Comparison of ENCODE assay signal across 1 cellular context in the genomic region with DNA sequence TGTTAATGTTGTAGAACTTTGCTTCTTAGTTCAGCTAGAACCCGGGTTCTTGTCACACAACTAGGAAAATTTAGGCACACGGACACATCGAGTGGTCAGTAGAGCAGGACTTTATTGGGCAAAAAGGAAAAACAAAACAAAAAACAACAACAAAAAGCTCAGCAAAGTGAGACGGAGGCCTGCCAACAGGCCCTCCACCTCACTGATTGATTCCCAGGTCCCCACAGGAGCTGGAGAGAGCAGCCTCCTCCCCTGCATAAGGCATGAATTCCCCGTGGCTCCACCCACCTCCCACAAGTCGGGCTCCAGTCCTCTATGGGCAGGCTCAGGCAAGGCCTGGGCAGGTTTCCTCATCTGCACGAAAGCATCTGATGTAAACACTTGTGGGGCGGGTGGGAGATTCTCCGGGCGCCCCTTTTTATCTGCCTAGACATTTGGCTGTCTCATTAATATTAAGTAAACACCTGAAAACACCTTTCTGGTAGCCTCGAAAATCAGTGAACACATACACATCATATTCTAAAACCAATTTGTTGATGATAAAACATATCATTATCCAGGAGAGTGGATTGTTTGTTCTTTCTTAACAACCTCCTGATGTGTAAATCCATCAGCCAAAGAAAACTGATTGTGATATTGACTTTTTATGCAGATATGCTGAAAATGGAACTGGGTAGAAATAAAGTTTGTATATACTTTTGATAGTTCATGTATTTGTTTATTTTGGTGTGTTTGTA.
TF ChIP-seq lines count a peak whose summit lies in the region.

No MANE protein-coding gene starts in this region.

TF ChIP-seq in HEK293, 187 proteins besides CTCF, POLR2A, EP300 and RAD21 (continued from another document and continues in another):
- TF ChIP-seq PRDM10 (tag by site-specific recombination; IDR thresholded peaks at IDR 0.05) (peak; percentile 66), MYNN (tag by site-specific recombination; IDR thresholded peaks at IDR 0.05; ENCODE audit: borderline replicate concordance) (no peak), ZNF645 (tag by site-specific recombination; IDR thresholded peaks at IDR 0.05) (no peak), BCL11A (tag by site-specific recombination; IDR thresholded peaks at IDR 0.05; ENCODE audit: low read depth) (no peak), PATZ1 (tag by site-specific recombination; IDR thresholded peaks at IDR 0.05) (peak; percentile 50), ZNF121 (tag by site-specific recombination; IDR thresholded peaks at IDR 0.05) (no peak), ZNF239 (tag by site-specific recombination; IDR thresholded peaks at IDR 0.05) (no peak), ZSCAN4 (tag by site-specific recombination; IDR thresholded peaks at IDR 0.05) (no peak), KLF7 (tag by site-specific recombination; IDR thresholded peaks at IDR 0.05; ENCODE audit: borderline replicate concordance) (no peak), ZNF521 (tag by site-specific recombination; IDR thresholded peaks at IDR 0.05) (no peak), ZNF202 (tag by site-specific recombination; IDR thresholded peaks at IDR 0.05; ENCODE audit: borderline replicate concordance) (no peak), ZBTB20 (tag by site-specific recombination; IDR thresholded peaks at IDR 0.05) (peak; percentile 67; the same call in 1 of the 2 replicates), KLF9 (tag by site-specific recombination; IDR thresholded peaks at IDR 0.05; ENCODE audit: low read depth) (no peak), OVOL3 (tag by site-specific recombination; IDR thresholded peaks at IDR 0.05) (no peak), ZNF658 (tag by site-specific recombination; IDR thresholded peaks at IDR 0.05) (no peak), ZSCAN16 (tag by site-specific recombination; IDR thresholded peaks at IDR 0.05) (no peak), ZBTB48 (tag by site-specific recombination; IDR thresholded peaks at IDR 0.05) (no peak), ZNF549 (tag by site-specific recombination; IDR thresholded peaks at IDR 0.05) (no peak), KLF1 (tag by site-specific recombination; IDR thresholded peaks at IDR 0.05) (no peak; the same call in 1 of the 2 replicates), ZNF362 (tag by site-specific recombination; IDR thresholded peaks at IDR 0.05) (no peak), ZNF514 (tag by site-specific recombination; IDR thresholded peaks at IDR 0.05) (no peak), ZNF292 (tag by site-specific recombination; IDR thresholded peaks at IDR 0.05; ENCODE audit: borderline replicate concordance, low read depth) (no peak), ZNF626 (tag by site-specific recombination; IDR thresholded peaks at IDR 0.05) (no peak), ZSCAN30 (tag by site-specific recombination; IDR thresholded peaks at IDR 0.05) (peak; percentile 85), KLF8 (tag by site-specific recombination; IDR thresholded peaks at IDR 0.05) (no peak), YY2 (tag by site-specific recombination; IDR thresholded peaks at IDR 0.05) (no peak), ZFP37 (tag by site-specific recombination; IDR thresholded peaks at IDR 0.05) (no peak), ZBTB10 (tag by site-specific recombination; IDR thresholded peaks at IDR 0.05) (no peak), ZNF560 (tag by site-specific recombination; IDR thresholded peaks at IDR 0.05; ENCODE audit: borderline replicate concordance) (no peak), ZNF16 (tag by site-specific recombination; IDR thresholded peaks at IDR 0.05; ENCODE audit: low read depth) (no peak), ZNF530 (tag by site-specific recombination; IDR thresholded peaks at IDR 0.05; ENCODE audit: low read depth) (no peak), ZNF350 (tag by site-specific recombination; IDR thresholded peaks at IDR 0.05) (no peak), ZNF571 (tag by site-specific recombination; IDR thresholded peaks at IDR 0.05) (no peak), PRDM1 (tag by site-specific recombination; IDR thresholded peaks at IDR 0.05) (no peak), ZFHX2 (tag by site-specific recombination; conservative IDR thresholded peaks at IDR 0.05) (peak; percentile 57), ZNF837 (tag by site-specific recombination; IDR thresholded peaks at IDR 0.05) (no peak), ZNF623 (tag by site-specific recombination; IDR thresholded peaks at IDR 0.05) (no peak), ZNF266 (tag by site-specific recombination; IDR thresholded peaks at IDR 0.05; ENCODE audit: low read depth) (no peak), ZBTB7A (tag by site-specific recombination; IDR thresholded peaks at IDR 0.05; ENCODE audit: low read depth) (no peak), TRIM28 (IDR thresholded peaks at IDR 0.05; ENCODE audit: borderline replicate concordance, low read length) (0 out of 2 replicates have a peak, but pooled peaks have one; percentile 50), SETDB1 (IDR thresholded peaks at IDR 0.05; ENCODE audit: insufficient read length, low read length) (no peak), ZNF548 (tag by site-specific recombination; IDR thresholded peaks at IDR 0.05) (no peak), ZXDB (tag by site-specific recombination; IDR thresholded peaks at IDR 0.05) (no peak)
- TF ChIP-seq, protein P1, sequence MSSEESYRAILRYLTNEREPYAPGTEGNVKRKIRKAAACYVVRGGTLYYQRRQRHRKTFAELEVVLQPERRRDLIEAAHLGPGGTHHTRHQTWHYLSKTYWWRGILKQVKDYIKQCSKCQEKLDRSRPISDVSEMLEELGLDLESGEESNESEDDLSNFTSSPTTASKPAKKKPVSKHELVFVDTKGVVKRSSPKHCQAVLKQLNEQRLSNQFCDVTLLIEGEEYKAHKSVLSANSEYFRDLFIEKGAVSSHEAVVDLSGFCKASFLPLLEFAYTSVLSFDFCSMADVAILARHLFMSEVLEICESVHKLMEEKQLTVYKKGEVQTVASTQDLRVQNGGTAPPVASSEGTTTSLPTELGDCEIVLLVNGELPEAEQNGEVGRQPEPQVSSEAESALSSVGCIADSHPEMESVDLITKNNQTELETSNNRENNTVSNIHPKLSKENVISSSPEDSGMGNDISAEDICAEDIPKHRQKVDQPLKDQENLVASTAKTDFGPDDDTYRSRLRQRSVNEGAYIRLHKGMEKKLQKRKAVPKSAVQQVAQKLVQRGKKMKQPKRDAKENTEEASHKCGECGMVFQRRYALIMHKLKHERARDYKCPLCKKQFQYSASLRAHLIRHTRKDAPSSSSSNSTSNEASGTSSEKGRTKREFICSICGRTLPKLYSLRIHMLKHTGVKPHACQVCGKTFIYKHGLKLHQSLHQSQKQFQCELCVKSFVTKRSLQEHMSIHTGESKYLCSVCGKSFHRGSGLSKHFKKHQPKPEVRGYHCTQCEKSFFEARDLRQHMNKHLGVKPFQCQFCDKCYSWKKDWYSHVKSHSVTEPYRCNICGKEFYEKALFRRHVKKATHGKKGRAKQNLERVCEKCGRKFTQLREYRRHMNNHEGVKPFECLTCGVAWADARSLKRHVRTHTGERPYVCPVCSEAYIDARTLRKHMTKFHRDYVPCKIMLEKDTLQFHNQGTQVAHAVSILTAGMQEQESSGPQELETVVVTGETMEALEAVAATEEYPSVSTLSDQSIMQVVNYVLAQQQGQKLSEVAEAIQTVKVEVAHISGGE (tag by site-specific recombination; conservative IDR thresholded peaks at IDR 0.05; ENCODE audit: low read depth): no peak
- TF ChIP-seq, protein P2, sequence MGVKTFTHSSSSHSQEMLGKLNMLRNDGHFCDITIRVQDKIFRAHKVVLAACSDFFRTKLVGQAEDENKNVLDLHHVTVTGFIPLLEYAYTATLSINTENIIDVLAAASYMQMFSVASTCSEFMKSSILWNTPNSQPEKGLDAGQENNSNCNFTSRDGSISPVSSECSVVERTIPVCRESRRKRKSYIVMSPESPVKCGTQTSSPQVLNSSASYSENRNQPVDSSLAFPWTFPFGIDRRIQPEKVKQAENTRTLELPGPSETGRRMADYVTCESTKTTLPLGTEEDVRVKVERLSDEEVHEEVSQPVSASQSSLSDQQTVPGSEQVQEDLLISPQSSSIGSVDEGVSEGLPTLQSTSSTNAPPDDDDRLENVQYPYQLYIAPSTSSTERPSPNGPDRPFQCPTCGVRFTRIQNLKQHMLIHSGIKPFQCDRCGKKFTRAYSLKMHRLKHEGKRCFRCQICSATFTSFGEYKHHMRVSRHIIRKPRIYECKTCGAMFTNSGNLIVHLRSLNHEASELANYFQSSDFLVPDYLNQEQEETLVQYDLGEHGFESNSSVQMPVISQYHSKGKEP (tag by site-specific recombination; IDR thresholded peaks at IDR 0.05): no peak
